ENCODE assay signal across 10 cellular contexts in the genomic region with DNA sequence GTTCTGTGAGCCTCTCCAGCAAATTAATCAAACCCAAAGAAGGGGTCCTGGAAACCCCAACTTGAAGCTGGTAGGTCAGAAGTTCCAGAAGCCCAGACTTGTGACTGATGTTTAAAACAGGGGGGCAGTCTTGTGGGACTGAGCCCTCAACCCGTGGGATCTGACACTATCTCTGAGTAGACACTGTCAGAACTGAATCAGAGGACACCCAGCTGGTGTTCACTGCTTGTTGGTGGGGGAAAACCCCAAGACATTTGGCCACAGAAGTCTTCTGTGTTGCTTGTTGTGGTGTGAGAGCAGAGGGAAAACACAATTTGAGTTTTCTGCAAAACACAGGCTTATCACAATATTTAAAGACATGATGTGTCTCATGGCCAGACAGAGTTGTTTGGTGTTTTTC. TPM values are rescaled to one million over a fixed set of nuclear protein-coding genes. Genes with fewer than 3 reads are reported as not detected.
A peak's percentile ranks its signal among the peaks of the same experiment; 100 is the strongest.
DNase-seq lines count a peak whose midpoint lies in the region; ATAC-seq lines count a peak whose summit lies in the region.
"Had no signal": no experiment of that assay in that cellular context is flagged by ENCODE, and none has a peak within 500 bp of the region (broad histone marks: within the 10 kb centered on the region; RNA-seq: fewer than 3 reads in every experiment).

No MANE protein-coding gene starts in this region.

- peak; percentile 53 for DNase-seq in amniotic epithelial cell (ENCODE audit: low read depth)
- DNase-seq in myocyte (ENCODE audit: low read depth) = peak; percentile 53
- DNase-seq in NCI-H345 treated with DMSO at 0.1 percent for 48 hours (lab: John Stamatoyannopoulos, UW; ENCODE audit: unreplicated experiment) = no peak
- DNase-seq in HT-29 (ENCODE audit: low spot score) = no peak
- DNase-seq in sciatic nerve (ENCODE audit: low spot score) = no peak
- no peak for DNase-seq in kidney glomerular epithelial cell (lab: John Stamatoyannopoulos, UW)
- DNase-seq: DMS 273 treated with DMSO at 0.1 percent for 48 hours, NCI-H526 treated with DMSO at 0.1 percent for 48 hours had no signal

- ATAC-seq in GM18867 (IDR thresholded peaks at IDR 0.05; ENCODE audit: unreplicated experiment) = peak; percentile 78
- ATAC-seq in HG02678 (IDR thresholded peaks at IDR 0.05; ENCODE audit: unreplicated experiment) = peak; percentile 60
- ATAC-seq in sciatic nerve = no peak

- intact Hi-C loops in sciatic nerve (cut with DNase I) = no loop called here

RNA-seq across cellular contexts. Expression of a gene that starts 29.9 kb away (rescaled TPM):
- total RNA-seq in myocyte (51.2 and 84.5 TPM in 2 replicates), sciatic nerve (72.8 TPM)
- 36.5 TPM for polyA plus RNA-seq in myocyte (2012)
- total RNA-seq in HT-29 (2014; rRNA removed; shearing (Covaris generic)) = 20.4 and 24.4 TPM in 2 replicates

Comparison
In these comparisons a context has a peak if more than half of its experiments do, and no peak if none do; other contexts are left out.
1. DNase-seq: peak in amniotic epithelial cell (single experiment) and myocyte (single experiment); none in NCI-H345 treated with DMSO at 0.1 percent for 48 hours (single experiment), HT-29 (single experiment), sciatic nerve (single experiment) and kidney glomerular epithelial cell (single experiment).